Comparison of ENCODE assay signal across 10 cellular contexts in genomic region chr10:61452229-61452651, GRCh38. TPM values are rescaled to one million over a fixed set of nuclear protein-coding genes. Genes with fewer than 3 reads are reported as not detected.
DNase-seq lines count a peak whose midpoint lies in the region; TF ChIP-seq lines count a peak whose summit lies in the region.
"Had no signal": no experiment of that assay in that cellular context is flagged by ENCODE, and none has a peak within 500 bp of the region (broad histone marks: within the 10 kb centered on the region; RNA-seq: fewer than 3 reads in every experiment).

No MANE protein-coding gene starts in this region.

- no peaks in the 10 kb centered on the region for H3K9me2 ChIP-seq in MM.1S (replicated peaks; ENCODE audit: insufficient read depth, low read length)

- H3K27ac Mint-ChIP-seq in T-helper 2 cell treated with Interferon-gamma antibody and Interleukin-4, amounts not matched to agents 5 μg/mL and 100 μg/mL, for 36 hours = no peak overlapping the region
- peak overlapping the region in 3 of 5 experiments; percentile 16 to 85 (median 54) for H3K27ac Mint-ChIP-seq in brain

- H3K9ac ChIP-seq in subcutaneous abdominal adipose tissue (ENCODE audit: low read length in 5 of 5) (peak overlapping the region in 2 of 5 donors; percentile 56 to 58), MM.1S (ENCODE audit: low read length) (no peak overlapping the region)
- H3K9ac ChIP-seq: BLaER1 had no signal

- no peaks in the 10 kb centered on the region for H3K79me2 ChIP-seq in MM.1S (ENCODE audit: low read length)

- H3K4me3 ChIP-seq in kidney epithelial cell (ENCODE audit: low read depth, low read length) (peak overlapping the region; percentile 61), subcutaneous abdominal adipose tissue (ENCODE audit: low read depth in 1 of 5, low read length in 5 of 5) (peak overlapping the region; percentile 69 to 82 (median 76)), BE2C (ENCODE audit: low read depth, low read length) (no peak overlapping the region), MM.1S (ENCODE audit: low read length) (no peak overlapping the region)
- H3K4me3 ChIP-seq: BLaER1, SK-N-MC had no signal

- H3K27ac ChIP-seq in subcutaneous abdominal adipose tissue (ENCODE audit: low read depth, low read length) (no peak overlapping the region), MM.1S (ENCODE audit: low read length) (no peak overlapping the region)
- H3K27ac ChIP-seq: BLaER1, SK-N-MC had no signal

- no peaks in the 10 kb centered on the region for H4K20me1 ChIP-seq in MM.1S (ENCODE audit: insufficient read depth, low read length)
- H4K20me1 ChIP-seq: BLaER1 had no signal

- no peak overlapping the region for H2AFZ ChIP-seq in MM.1S (ENCODE audit: low read length)

- H3K4me1 Mint-ChIP-seq in T-helper 2 cell treated with Interferon-gamma antibody and Interleukin-4, amounts not matched to agents 5 μg/mL and 100 μg/mL, for 36 hours (ENCODE audit: low read depth) = peaks cover 6% of the 10 kb centered on the region
- H3K4me1 Mint-ChIP-seq in brain = peaks cover 17% of the 10 kb centered on the region

- peaks cover 53% of the 10 kb centered on the region for H3K27me3 Mint-ChIP-seq in T-helper 2 cell treated with Interferon-gamma antibody and Interleukin-4, amounts not matched to agents 5 μg/mL and 100 μg/mL, for 36 hours (ENCODE audit: low read depth)
- H3K27me3 Mint-ChIP-seq in brain = peaks cover 61% of the 10 kb centered on the region

- H3K36me3 ChIP-seq in kidney epithelial cell (ENCODE audit: control insufficient read depth, insufficient read depth, low read length) = no peaks in the 10 kb centered on the region
- no peaks in the 10 kb centered on the region for H3K36me3 ChIP-seq in subcutaneous abdominal adipose tissue (ENCODE audit: control insufficient read depth in 5 of 5, insufficient read depth in 5 of 5, low read length in 5 of 5)
- H3K36me3 ChIP-seq in BE2C = no peaks in the 10 kb centered on the region
- H3K36me3 ChIP-seq in MM.1S (replicated peaks; ENCODE audit: insufficient read depth, low read length) = no peaks in the 10 kb centered on the region
- H3K36me3 ChIP-seq: BLaER1 had no signal

- DNase-seq in T-helper 2 cell treated with Interferon-gamma antibody and Interleukin-4, amounts not matched to agents 5 μg/mL and 100 μg/mL, for 36 hours (ENCODE audit: low spot score) = no peak
- DNase-seq in T-helper 2 cell (no peak), kidney epithelial cell (ENCODE audit: low read depth) (no peak), BE2C (no peak), MM.1S (no peak), ureter (ENCODE audit: low spot score) (no peak)

- no peaks in the 10 kb centered on the region for H3K9me3 ChIP-seq in subcutaneous abdominal adipose tissue (ENCODE audit: control insufficient read depth in 5 of 5, low read length in 5 of 5)
- H3K9me3 ChIP-seq in BE2C = no peaks in the 10 kb centered on the region
- H3K9me3 ChIP-seq in MM.1S (replicated peaks; ENCODE audit: insufficient read depth, low read length) = no peaks in the 10 kb centered on the region

- H3K4me2 ChIP-seq in MM.1S (ENCODE audit: low read depth, low read length) = no peak overlapping the region
- H3K4me2 ChIP-seq: BLaER1 had no signal

- H3F3A ChIP-seq in MM.1S (ENCODE audit: insufficient read depth, low read length) = no peaks in the 10 kb centered on the region

- no peaks in the 10 kb centered on the region for H3K9me3 Mint-ChIP-seq in T-helper 2 cell treated with Interferon-gamma antibody and Interleukin-4, amounts not matched to agents 5 μg/mL and 100 μg/mL, for 36 hours
- peaks cover 0 to 4% (median 0%) of the 10 kb centered on the region in 5 experiments for H3K9me3 Mint-ChIP-seq in brain

- peaks cover 13% of the 10 kb centered on the region for H3K27me3 ChIP-seq in kidney epithelial cell (ENCODE audit: control insufficient read depth, insufficient read depth, low read length)
- H3K27me3 ChIP-seq in subcutaneous abdominal adipose tissue (ENCODE audit: control insufficient read depth in 5 of 5, insufficient read depth in 4 of 5, low read length in 5 of 5) = peaks cover 0 to 12% (median 3%) of the 10 kb centered on the region in 5 donors
- H3K27me3 ChIP-seq in BE2C = peaks cover 14% of the 10 kb centered on the region; the same call in 1 of the 2 replicates
- no peaks in the 10 kb centered on the region for H3K27me3 ChIP-seq in MM.1S (replicated peaks; ENCODE audit: insufficient read depth, low read length)
- H3K27me3 ChIP-seq: BLaER1 had no signal

- H3K4me1 ChIP-seq in subcutaneous abdominal adipose tissue (ENCODE audit: control insufficient read depth in 5 of 5, insufficient read depth in 5 of 5, low read length in 5 of 5) (peaks cover 7 to 36% (median 33%) of the 10 kb centered on the region in 5 donors), BE2C (no peaks in the 10 kb centered on the region), MM.1S (ENCODE audit: low read length) (no peaks in the 10 kb centered on the region)
- H3K4me1 ChIP-seq: BLaER1 had no signal

- TF ChIP-seq CTCF in brain (conservative IDR thresholded peaks at IDR 0.05) = no peak
- TF ChIP-seq CTCF in kidney epithelial cell (IDR thresholded peaks at IDR 0.05; ENCODE audit: insufficient read depth, low read length, poor library complexity, severe bottlenecking) = no peak
- no peak for TF ChIP-seq CTCF in BE2C (IDR thresholded peaks at IDR 0.05; ENCODE audit: low read depth, low read length)
- no peak for TF ChIP-seq CTCF in MM.1S (IDR thresholded peaks at IDR 0.05; ENCODE audit: low read length)

- H3K4me3 Mint-ChIP-seq in T-helper 2 cell treated with Interferon-gamma antibody and Interleukin-4, amounts not matched to agents 5 μg/mL and 100 μg/mL, for 36 hours = peak overlapping the region; percentile 39
- peak overlapping the region; percentile 88 to 91 (median 90) for H3K4me3 Mint-ChIP-seq in brain

- H3K36me3 Mint-ChIP-seq in T-helper 2 cell treated with Interferon-gamma antibody and Interleukin-4, amounts not matched to agents 5 μg/mL and 100 μg/mL, for 36 hours (ENCODE audit: low read depth) = no peaks in the 10 kb centered on the region
- no peaks in the 10 kb centered on the region for H3K36me3 Mint-ChIP-seq in brain

RNA-seq across cellular contexts. Expression of gene TMEM26, which starts 0.9 kb away (rescaled TPM):
- 0.25 TPM for polyA plus RNA-seq in brain (ENCODE audit: insufficient read depth, low read depth, low replicate concordance)
- total RNA-seq in kidney epithelial cell = 0.33 and 0.41 TPM in 2 replicates
- not detected for polyA plus RNA-seq in BE2C (2012; ENCODE audit: insufficient read depth, insufficient read length, low read depth)
- total RNA-seq in ureter = 4.1 TPM

Comparison
In these comparisons a context has a peak if more than half of its experiments do, and no peak if none do; other contexts are left out.
1. H3K4me3 ChIP-seq: peak in kidney epithelial cell (single experiment) and subcutaneous abdominal adipose tissue (5 of 5); none in BE2C (single experiment) and MM.1S (single experiment).